Comparison of ENCODE assay signal across 3 cellular contexts in genomic region chr1:166261511-166261910, GRCh38.
"Had no signal": no experiment of that assay in that cellular context is flagged by ENCODE, and none has a peak within 500 bp of the region (broad histone marks: within the 10 kb centered on the region; RNA-seq: fewer than 3 reads in every experiment).

No MANE protein-coding gene starts in this region.

- H3K4me3 ChIP-seq: GM12878 had no signal

- ATAC-seq: GM12878 had no signal

- DNase-seq: GDM1, GF-D8 had no signal
